ENCODE assay signal across 10 cellular contexts in the genomic region with DNA sequence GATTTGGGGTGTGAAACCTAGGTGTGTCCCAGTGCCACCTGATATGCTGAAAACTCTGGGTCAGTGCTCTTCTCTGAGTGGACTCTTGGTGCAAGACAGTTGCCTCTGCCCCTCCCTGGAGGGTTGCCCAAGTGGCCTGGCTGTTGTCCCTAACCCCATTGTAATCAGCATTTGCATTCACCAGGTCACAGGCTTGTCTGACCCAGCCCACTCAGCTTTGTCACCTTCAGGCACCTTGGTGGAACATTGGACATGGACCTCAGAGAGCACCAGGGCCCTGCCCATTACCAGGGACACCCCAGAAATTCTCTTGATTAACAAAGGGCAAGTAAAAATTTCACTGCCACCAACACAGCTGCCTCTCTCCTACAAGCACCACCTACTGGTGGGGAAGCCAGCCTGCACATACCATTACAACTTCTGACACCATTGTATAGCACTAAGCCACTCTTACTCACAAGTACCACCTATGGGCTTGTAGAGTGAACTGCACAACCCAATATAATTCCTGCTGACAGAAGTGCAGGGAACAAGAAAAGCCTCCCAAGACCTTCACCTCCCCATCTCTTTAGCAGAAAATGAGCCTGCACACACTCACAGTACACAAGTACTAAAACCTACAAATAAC.
DNase-seq lines count a peak whose midpoint lies in the region; ATAC-seq and TF ChIP-seq lines count a peak whose summit lies in the region.
"Had no signal": no experiment of that assay in that cellular context is flagged by ENCODE, and none has a peak within 500 bp of the region (broad histone marks: within the 10 kb centered on the region; RNA-seq: fewer than 3 reads in every experiment).

No MANE protein-coding gene starts in this region.

- CTCF ChIA-PET in SK-N-SH (lab: Yijun Ruan, JAX) = no interaction called here

- H3K4me2 ChIP-seq in SK-N-SH = no peak overlapping the region
- H3K4me2 ChIP-seq in SU-DHL-6 (ENCODE audit: low read depth, low read length, poor library complexity, severe bottlenecking) = no peak overlapping the region

- no peaks in the 10 kb centered on the region for H3K9me2 ChIP-seq in SK-N-SH
- no peaks in the 10 kb centered on the region for H3K9me2 ChIP-seq in SU-DHL-6 (replicated peaks; ENCODE audit: insufficient read depth, low read length)

- H3F3A ChIP-seq in SK-N-SH (replicated peaks; ENCODE audit: insufficient read depth) = no peaks in the 10 kb centered on the region
- H3F3A ChIP-seq in SU-DHL-6 (ENCODE audit: insufficient read depth) = no peaks in the 10 kb centered on the region

- H3K27ac ChIP-seq in SK-N-SH (ENCODE audit: low read depth in 2 of 2, low read length in 1 of 2) = no peak overlapping the region
- no peak overlapping the region for H3K27ac ChIP-seq in SU-DHL-6 (ENCODE audit: low read depth, low read length)
- no peak overlapping the region for H3K27ac ChIP-seq in coronary artery
- H3K27ac ChIP-seq in testis = no peak overlapping the region
- H3K27ac ChIP-seq: heart left ventricle had no signal

- ATAC-seq in SK-N-SH treated with all-trans-retinoic acid at 6 μM for 48 hours (no peak), HG03442 (IDR thresholded peaks at IDR 0.05; ENCODE audit: unreplicated experiment) (peak; percentile 61), GM21576 (IDR thresholded peaks at IDR 0.05; ENCODE audit: unreplicated experiment) (no peak)
- ATAC-seq: heart left ventricle had no signal

- H3K4me3 ChIP-seq in SK-N-SH (ENCODE audit: low read depth in 2 of 2, low read length in 1 of 2) (no peak overlapping the region), SU-DHL-6 (ENCODE audit: insufficient read depth, low read length, poor library complexity, severe bottlenecking) (no peak overlapping the region), retinal pigment epithelial cell (ENCODE audit: low read length) (no peak overlapping the region), coronary artery (no peak overlapping the region), testis (no peak overlapping the region)
- H3K4me3 ChIP-seq: heart left ventricle, MG63 had no signal

- H3K36me3 ChIP-seq in SK-N-SH (replicated peaks in 1 of 2; ENCODE audit: control insufficient read depth in 1 of 2, insufficient read depth in 2 of 2, low read length in 1 of 2) (no peaks in the 10 kb centered on the region), SU-DHL-6 (ENCODE audit: low read length) (no peaks in the 10 kb centered on the region), testis (ENCODE audit: low read depth, missing control alignments) (no peaks in the 10 kb centered on the region)
- H3K36me3 ChIP-seq: heart left ventricle, MG63 had no signal

- no peaks in the 10 kb centered on the region for H4K20me1 ChIP-seq in SK-N-SH (ENCODE audit: insufficient read depth)
- no peaks in the 10 kb centered on the region for H4K20me1 ChIP-seq in SU-DHL-6 (ENCODE audit: low read depth, low read length)

- no peak for TF ChIP-seq EP300 in SK-N-SH (IDR thresholded peaks at IDR 0.05; ENCODE audit: borderline replicate concordance in 1 of 2, low read depth in 1 of 2, low read length in 1 of 2)

- H2AFZ ChIP-seq in SK-N-SH (ENCODE audit: low read depth) (no peak overlapping the region), SU-DHL-6 (ENCODE audit: low read depth, low read length, severe bottlenecking) (no peak overlapping the region)

- H3K4me1 ChIP-seq in SK-N-SH (ENCODE audit: control insufficient read depth in 1 of 2, insufficient read depth in 2 of 2, low read depth in 1 of 2, low read length in 1 of 2) (no peaks in the 10 kb centered on the region), testis (no peaks in the 10 kb centered on the region)
- H3K4me1 ChIP-seq: heart left ventricle had no signal

- H3K9ac ChIP-seq in SK-N-SH = no peak overlapping the region
- H3K9ac ChIP-seq in SU-DHL-6 (ENCODE audit: low read length) = no peak overlapping the region

- no peak for TF ChIP-seq RAD21 in SK-N-SH (IDR thresholded peaks at IDR 0.05; ENCODE audit: low read length)

- POLR2A ChIA-PET in SK-N-SH (lab: Yijun Ruan, JAX) = no interaction called here

- intact Hi-C loops in testis (cut with DNase I; ENCODE audit: low total_unique reads) = no loop called here

- no peaks in the 10 kb centered on the region for H3K9me3 ChIP-seq in SK-N-SH
- no peaks in the 10 kb centered on the region for H3K9me3 ChIP-seq in SU-DHL-6 (ENCODE audit: insufficient read depth, low read length)
- H3K9me3 ChIP-seq in testis = no peaks in the 10 kb centered on the region
- H3K9me3 ChIP-seq: MG63 had no signal

- TF ChIP-seq POLR2A in testis (IDR thresholded peaks at IDR 0.05) = no peak

- H3K27me3 ChIP-seq in SK-N-SH (ENCODE audit: insufficient read depth) = no peaks in the 10 kb centered on the region
- H3K27me3 ChIP-seq in SU-DHL-6 (ENCODE audit: low read length) = no peaks in the 10 kb centered on the region
- H3K27me3 ChIP-seq in testis = no peaks in the 10 kb centered on the region
- H3K27me3 ChIP-seq: heart left ventricle, MG63 had no signal

- no peaks in the 10 kb centered on the region for H3K79me2 ChIP-seq in SK-N-SH (ENCODE audit: insufficient read depth)
- no peaks in the 10 kb centered on the region for H3K79me2 ChIP-seq in SU-DHL-6 (ENCODE audit: insufficient read depth, low read length)

- TF ChIP-seq CTCF in SK-N-SH (IDR thresholded peaks at IDR 0.05) (peak; percentile 28; the same call in 1 of the 2 replicates), SU-DHL-6 (IDR thresholded peaks at IDR 0.05; ENCODE audit: insufficient read depth, low read length, poor library complexity, severe bottlenecking) (peak; percentile 18), retinal pigment epithelial cell (conservative IDR thresholded peaks at IDR 0.05; ENCODE audit: low read depth, low read length) (peak; percentile 11), coronary artery (IDR thresholded peaks at IDR 0.05) (no peak), testis (IDR thresholded peaks at IDR 0.05) (no peak)

- DNase-seq in SK-N-SH (no peak), retinal pigment epithelial cell (ENCODE audit: low read depth) (no peak), coronary artery (ENCODE audit: low spot score) (no peak), testis (no peak)
- DNase-seq: heart left ventricle, MG63 had no signal

TF ChIP-seq in SK-N-SH, 30 proteins besides CTCF, POLR2A, EP300 and RAD21:
- no peak for TF ChIP-seq NRF1 (IDR thresholded peaks at IDR 0.05; ENCODE audit: low read depth, low read length)
- TF ChIP-seq CHD2 (IDR thresholded peaks at IDR 0.05; ENCODE audit: low read length, partially characterized antibody) = no peak
- TF ChIP-seq SMC3 (IDR thresholded peaks at IDR 0.05; ENCODE audit: low read depth, low read length) = no peak
- TF ChIP-seq MXI1 (IDR thresholded peaks at IDR 0.05; ENCODE audit: low read depth, low read length) = no peak
TF ChIP-seq in SK-N-SH: peak in this region for 0.

TF ChIP-seq in SK-N-SH treated with all-trans-retinoic acid at 6 μM for 48 hours, 23 proteins besides CTCF, POLR2A, EP300 and RAD21 (continues in another document):
- TF ChIP-seq TOX (CRISPR knock-in tag; IDR thresholded peaks at IDR 0.05; ENCODE audit: borderline replicate concordance) (no peak), OSR1 (CRISPR knock-in tag; IDR thresholded peaks at IDR 0.05) (no peak), CSDC2 (CRISPR knock-in tag; IDR thresholded peaks at IDR 0.05) (no peak), PPARA (CRISPR knock-in tag; IDR thresholded peaks at IDR 0.05; ENCODE audit: borderline replicate concordance) (no peak), ZNF8 (CRISPR knock-in tag; IDR thresholded peaks at IDR 0.05) (no peak), RARB (CRISPR knock-in tag; IDR thresholded peaks at IDR 0.05) (no peak), TCF4 (CRISPR knock-in tag; IDR thresholded peaks at IDR 0.05; ENCODE audit: borderline replicate concordance) (no peak), ZFP30 (CRISPR knock-in tag; IDR thresholded peaks at IDR 0.05) (no peak), SNAI2 (CRISPR knock-in tag; IDR thresholded peaks at IDR 0.05) (no peak), CREB5 (CRISPR knock-in tag; IDR thresholded peaks at IDR 0.05; ENCODE audit: low read depth) (no peak)
- TF ChIP-seq, protein P1, sequence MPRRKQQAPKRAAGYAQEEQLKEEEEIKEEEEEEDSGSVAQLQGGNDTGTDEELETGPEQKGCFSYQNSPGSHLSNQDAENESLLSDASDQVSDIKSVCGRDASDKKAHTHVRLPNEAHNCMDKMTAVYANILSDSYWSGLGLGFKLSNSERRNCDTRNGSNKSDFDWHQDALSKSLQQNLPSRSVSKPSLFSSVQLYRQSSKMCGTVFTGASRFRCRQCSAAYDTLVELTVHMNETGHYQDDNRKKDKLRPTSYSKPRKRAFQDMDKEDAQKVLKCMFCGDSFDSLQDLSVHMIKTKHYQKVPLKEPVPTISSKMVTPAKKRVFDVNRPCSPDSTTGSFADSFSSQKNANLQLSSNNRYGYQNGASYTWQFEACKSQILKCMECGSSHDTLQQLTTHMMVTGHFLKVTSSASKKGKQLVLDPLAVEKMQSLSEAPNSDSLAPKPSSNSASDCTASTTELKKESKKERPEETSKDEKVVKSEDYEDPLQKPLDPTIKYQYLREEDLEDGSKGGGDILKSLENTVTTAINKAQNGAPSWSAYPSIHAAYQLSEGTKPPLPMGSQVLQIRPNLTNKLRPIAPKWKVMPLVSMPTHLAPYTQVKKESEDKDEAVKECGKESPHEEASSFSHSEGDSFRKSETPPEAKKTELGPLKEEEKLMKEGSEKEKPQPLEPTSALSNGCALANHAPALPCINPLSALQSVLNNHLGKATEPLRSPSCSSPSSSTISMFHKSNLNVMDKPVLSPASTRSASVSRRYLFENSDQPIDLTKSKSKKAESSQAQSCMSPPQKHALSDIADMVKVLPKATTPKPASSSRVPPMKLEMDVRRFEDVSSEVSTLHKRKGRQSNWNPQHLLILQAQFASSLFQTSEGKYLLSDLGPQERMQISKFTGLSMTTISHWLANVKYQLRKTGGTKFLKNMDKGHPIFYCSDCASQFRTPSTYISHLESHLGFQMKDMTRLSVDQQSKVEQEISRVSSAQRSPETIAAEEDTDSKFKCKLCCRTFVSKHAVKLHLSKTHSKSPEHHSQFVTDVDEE (CRISPR knock-in tag; IDR thresholded peaks at IDR 0.05) = no peak

Comparison
In these comparisons a context has a peak if more than half of its experiments do, and no peak if none do; other contexts are left out.
1. CTCF ChIP-seq: peak in SK-N-SH (single experiment), SU-DHL-6 (single experiment) and retinal pigment epithelial cell (single experiment); none in coronary artery (single experiment) and testis (0 of 3).